10 cellular contexts compared by ENCODE assay signal in genomic region chr7:134669388-134669787, GRCh38. TPM values are rescaled to one million over a fixed set of nuclear protein-coding genes. Genes with fewer than 3 reads are reported as not detected.
DNase-seq lines count a peak whose midpoint lies in the region; ATAC-seq and TF ChIP-seq lines count a peak whose summit lies in the region.
"Had no signal": no experiment of that assay in that cellular context is flagged by ENCODE, and none has a peak within 500 bp of the region (broad histone marks: within the 10 kb centered on the region; RNA-seq: fewer than 3 reads in every experiment).

No MANE protein-coding gene starts in this region.

- H3K4me1 ChIP-seq in RWPE2 (ENCODE audit: insufficient read depth, poor library complexity, severe bottlenecking), result peaks cover 22% of the 10 kb centered on the region
- H3K4me1 ChIP-seq: colonic mucosa had no signal

- H3K27me3 ChIP-seq in RWPE2 (ENCODE audit: insufficient read depth, poor library complexity, severe bottlenecking), result no peaks in the 10 kb centered on the region
- H3K27me3 ChIP-seq: colonic mucosa, upper lobe of left lung had no signal

- H3K27ac ChIP-seq in RWPE2 (ENCODE audit: poor library complexity, severe bottlenecking), result peak overlapping the region; percentile 88
- H3K27ac ChIP-seq: colonic mucosa had no signal

- no peak for DNase-seq in activated T-cell treated with anti-CD3 and anti-CD28 coated beads, Interleukin-2, amount 50 U/mL, for 72 hours
- DNase-seq in activated T-cell treated with anti-CD3 and anti-CD28 coated beads, Interleukin-2, amount 50 U/mL, for 48 hours, result no peak
- no peak for DNase-seq in RWPE2 (ENCODE audit: low spot score)
- DNase-seq in central memory CD8-positive, alpha-beta T cell (ENCODE audit: low spot score in 2 of 2), result no peak
- no peak for DNase-seq in stimulated activated effector memory CD8-positive, alpha-beta T cell treated with anti-CD3 and anti-CD28 coated beads, Interleukin-12 subunit alpha, Interleukin-12 subunit beta, amount 100 ng/mL, for 72 hours (ENCODE audit: low spot score in 2 of 2)
- no peak for DNase-seq in activated CD4-positive, CD25-positive, alpha-beta regulatory T cell treated with anti-CD3 and anti-CD28 coated beads, Interleukin-2, amount 50 U/mL, for 72 hours
- DNase-seq in NCI-H1417 (lab: John Stamatoyannopoulos, UW), result no peak

- no peaks in the 10 kb centered on the region for H3K9me3 ChIP-seq in RWPE2 (ENCODE audit: severe bottlenecking)
- H3K9me3 ChIP-seq: colonic mucosa, upper lobe of left lung had no signal

- no peaks in the 10 kb centered on the region for H3K9me3 Mint-ChIP-seq in activated T-cell treated with anti-CD3 and anti-CD28 coated beads, Interleukin-2, amount 50 U/mL, for 72 hours
- peaks cover 7% of the 10 kb centered on the region for H3K9me3 Mint-ChIP-seq in central memory CD8-positive, alpha-beta T cell
- H3K9me3 Mint-ChIP-seq in stimulated activated effector memory CD8-positive, alpha-beta T cell treated with anti-CD3 and anti-CD28 coated beads, Interleukin-12 subunit alpha, Interleukin-12 subunit beta, amount 100 ng/mL, for 72 hours, result peaks cover 5% of the 10 kb centered on the region

- no peaks in the 10 kb centered on the region for H3K27me3 Mint-ChIP-seq in activated T-cell treated with anti-CD3 and anti-CD28 coated beads, Interleukin-2, amount 50 U/mL, for 72 hours (ENCODE audit: low read depth)
- H3K27me3 Mint-ChIP-seq in central memory CD8-positive, alpha-beta T cell, result no peaks in the 10 kb centered on the region

- peak overlapping the region; percentile 66 to 71 for H3K4me3 Mint-ChIP-seq in activated T-cell treated with anti-CD3 and anti-CD28 coated beads, Interleukin-2, amount 50 U/mL, for 72 hours
- peak overlapping the region; percentile 53 for H3K4me3 Mint-ChIP-seq in central memory CD8-positive, alpha-beta T cell
- H3K4me3 Mint-ChIP-seq in stimulated activated effector memory CD8-positive, alpha-beta T cell treated with anti-CD3 and anti-CD28 coated beads, Interleukin-12 subunit alpha, Interleukin-12 subunit beta, amount 100 ng/mL, for 72 hours, result peak overlapping the region; percentile 36

- peak; percentile 40 to 58 for ATAC-seq in activated T-cell treated with anti-CD3 and anti-CD28 coated beads, Interleukin-2, amount 50 U/mL, for 72 hours (replicated peaks in 1 of 2)
- ATAC-seq in RWPE2 (ENCODE audit: low read depth), result no peak
- ATAC-seq in central memory CD8-positive, alpha-beta T cell (replicated peaks; ENCODE audit: extremely low read depth, poor library complexity, severe bottlenecking), result peak; percentile 61
- ATAC-seq in stimulated activated effector memory CD8-positive, alpha-beta T cell treated with anti-CD3 and anti-CD28 coated beads, Interleukin-12 subunit alpha, Interleukin-12 subunit beta, amount 100 ng/mL, for 72 hours, result peak; percentile 53
- ATAC-seq in HG03196 (IDR thresholded peaks at IDR 0.05; ENCODE audit: unreplicated experiment), result no peak

- no peak for TF ChIP-seq CTCF in RWPE2 (IDR thresholded peaks at IDR 0.05; ENCODE audit: poor library complexity, severe bottlenecking)

- H3K4me1 Mint-ChIP-seq in activated T-cell treated with anti-CD3 and anti-CD28 coated beads, Interleukin-2, amount 50 U/mL, for 72 hours (ENCODE audit: low read depth), result peaks cover 44% of the 10 kb centered on the region
- H3K4me1 Mint-ChIP-seq in central memory CD8-positive, alpha-beta T cell, result peaks cover 30% of the 10 kb centered on the region
- H3K4me1 Mint-ChIP-seq in stimulated activated effector memory CD8-positive, alpha-beta T cell treated with anti-CD3 and anti-CD28 coated beads, Interleukin-12 subunit alpha, Interleukin-12 subunit beta, amount 100 ng/mL, for 72 hours, result peaks cover 35% of the 10 kb centered on the region

- 0 out of 2 replicates have a peak, but pooled peaks cover 4% of the 10 kb centered on the region for H3K36me3 ChIP-seq in RWPE2 (ENCODE audit: low read depth)
- H3K36me3 ChIP-seq: colonic mucosa had no signal

- H3K27ac Mint-ChIP-seq in activated T-cell treated with anti-CD3 and anti-CD28 coated beads, Interleukin-2, amount 50 U/mL, for 72 hours, result peak overlapping the region; percentile 94
- H3K27ac Mint-ChIP-seq in central memory CD8-positive, alpha-beta T cell (ENCODE audit: low read depth), result peak overlapping the region; percentile 92
- peak overlapping the region; percentile 9 for H3K27ac Mint-ChIP-seq in stimulated activated effector memory CD8-positive, alpha-beta T cell treated with anti-CD3 and anti-CD28 coated beads, Interleukin-12 subunit alpha, Interleukin-12 subunit beta, amount 100 ng/mL, for 72 hours

- no peak overlapping the region for H3K4me3 ChIP-seq in RWPE2 (ENCODE audit: severe bottlenecking)
- H3K4me3 ChIP-seq: colonic mucosa, upper lobe of left lung had no signal

- peaks cover 9 to 11% of the 10 kb centered on the region in 2 donors for H3K36me3 Mint-ChIP-seq in activated T-cell treated with anti-CD3 and anti-CD28 coated beads, Interleukin-2, amount 50 U/mL, for 72 hours (ENCODE audit: insufficient read depth in 2 of 2)
- H3K36me3 Mint-ChIP-seq in central memory CD8-positive, alpha-beta T cell (ENCODE audit: insufficient read depth), result peaks cover 2% of the 10 kb centered on the region
- H3K36me3 Mint-ChIP-seq in stimulated activated effector memory CD8-positive, alpha-beta T cell treated with anti-CD3 and anti-CD28 coated beads, Interleukin-12 subunit alpha, Interleukin-12 subunit beta, amount 100 ng/mL, for 72 hours, result peaks cover 45% of the 10 kb centered on the region

RNA-seq across cellular contexts. Expression of gene BPGM, which starts 22.7 kb away (rescaled TPM):
- total RNA-seq in activated T-cell treated with anti-CD3 and anti-CD28 coated beads, Interleukin-2, amount 50 U/mL, for 72 hours, result 10 to 100 TPM; 22.3 to 27.7 TPM

Comparison
In these comparisons a context has a peak if more than half of its experiments do, and no peak if none do; other contexts are left out.
1. ATAC-seq: peak in activated T-cell treated with anti-CD3 and anti-CD28 coated beads, Interleukin-2, amount 50 U/mL, for 72 hours (2 of 2), central memory CD8-positive, alpha-beta T cell (single experiment) and stimulated activated effector memory CD8-positive, alpha-beta T cell treated with anti-CD3 and anti-CD28 coated beads, Interleukin-12 subunit alpha, Interleukin-12 subunit beta, amount 100 ng/mL, for 72 hours (single experiment); none in RWPE2 (single experiment) and HG03196 (single experiment).
2. H3K27ac Mint-ChIP-seq: peak in every context shown above with its lines; median percentile 94 in activated T-cell treated with anti-CD3 and anti-CD28 coated beads, Interleukin-2, amount 50 U/mL, for 72 hours; 92 in central memory CD8-positive, alpha-beta T cell; 9 in stimulated activated effector memory CD8-positive, alpha-beta T cell treated with anti-CD3 and anti-CD28 coated beads, Interleukin-12 subunit alpha, Interleukin-12 subunit beta, amount 100 ng/mL, for 72 hours.
3. Peak in every context shown above with its lines, with median percentiles within 50 percentile points of each other: H3K4me3 Mint-ChIP-seq.